ENCODE assay signal across 17 cellular contexts in the genomic region with DNA sequence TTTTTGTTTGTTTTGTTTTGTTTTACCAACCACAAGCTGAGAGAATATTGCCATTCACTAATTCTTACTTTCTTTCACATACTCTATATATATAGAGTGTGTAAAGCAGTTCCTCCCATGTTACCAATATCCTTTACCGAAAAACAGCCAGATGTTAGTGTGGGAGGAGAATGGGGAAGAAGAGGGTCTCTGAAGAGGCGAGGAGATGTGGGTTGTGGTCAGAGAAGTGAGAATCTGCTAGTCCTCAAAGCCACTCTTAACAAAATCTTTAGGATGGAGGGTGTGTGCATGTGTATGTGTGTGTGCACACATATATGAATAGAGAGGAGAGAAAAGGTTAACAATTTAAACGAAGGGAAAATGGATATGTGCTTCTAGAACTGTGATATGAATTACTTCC.
DNase-seq lines count a peak whose midpoint lies in the region; ATAC-seq, FAIRE-seq and TF ChIP-seq lines count a peak whose summit lies in the region.
"Had no signal": no experiment of that assay in that cellular context is flagged by ENCODE, and none has a peak within 500 bp of the region (broad histone marks: within the 10 kb centered on the region; RNA-seq: fewer than 3 reads in every experiment).

No MANE protein-coding gene starts in this region.

- no peak overlapping the region for H4K8ac ChIP-seq in H1 (ENCODE audit: extremely low read depth, insufficient read depth, low read length)

- H2AK5ac ChIP-seq in H1 (ENCODE audit: low read depth, low read length): no peak overlapping the region

- H3K56ac ChIP-seq in H1 (replicated peaks; ENCODE audit: insufficient read length, low read depth, low read length): peak overlapping the region; percentile 46

- H3K4me2 ChIP-seq in H1 (ENCODE audit: insufficient read depth in 1 of 2, low read depth in 2 of 2, low read length in 2 of 2): no peak overlapping the region

- no peaks in the 10 kb centered on the region for H3K4me1 ChIP-seq in H1 (replicated peaks in 1 of 4; ENCODE audit: control insufficient read depth in 3 of 4, insufficient read depth in 4 of 4, low read length in 3 of 4)
- H3K4me1 ChIP-seq: SJCRH30 had no signal

- no peaks in the 10 kb centered on the region for H4K20me1 ChIP-seq in H1 (replicated peaks in 1 of 2; ENCODE audit: control insufficient read depth in 1 of 2, insufficient read depth in 2 of 2, low read length in 2 of 2)

- H2BK120ac ChIP-seq in H1 (replicated peaks; ENCODE audit: low read depth, low read length): no peak overlapping the region

- H3K9me3 ChIP-seq in H1 (ENCODE audit: insufficient read depth in 2 of 2, low read depth in 1 of 2, low read length in 1 of 2): no peaks in the 10 kb centered on the region
- H3K9me3 ChIP-seq: ascending aorta, SJCRH30 had no signal

- H3K27me3 ChIP-seq in H1 (replicated peaks in 1 of 4; ENCODE audit: control insufficient read depth in 3 of 4, extremely low read depth in 1 of 4, insufficient read depth in 3 of 4, low read length in 3 of 4): no peaks in the 10 kb centered on the region
- no peaks in the 10 kb centered on the region for H3K27me3 ChIP-seq in dorsolateral prefrontal cortex
- H3K27me3 ChIP-seq: ascending aorta, SJCRH30 had no signal

- POLR2A ChIA-PET in H1 (lab: Charles Lee; ENCODE audit: partially characterized antibody): no interaction called here

- no peak overlapping the region for H4K91ac ChIP-seq in H1 (replicated peaks; ENCODE audit: insufficient read length, low read length)

- H3K4me3 ChIP-seq in GM12865 (ENCODE audit: low read depth, low read length) (no peak overlapping the region), H1 (ENCODE audit: extremely low read depth in 1 of 4, insufficient read depth in 2 of 4, low read depth in 3 of 4, low read length in 4 of 4) (no peak overlapping the region), dorsolateral prefrontal cortex (no peak overlapping the region)
- H3K4me3 ChIP-seq: ascending aorta, SJCRH30 had no signal

- H3K4ac ChIP-seq in H1 (replicated peaks; ENCODE audit: insufficient read length, low read depth, low read length): no peak overlapping the region

- no peak overlapping the region for H3K9ac ChIP-seq in H1 (replicated peaks in 1 of 4; ENCODE audit: extremely low read depth in 1 of 4, low read depth in 3 of 4, low read length in 3 of 4)

- H3K18ac ChIP-seq in H1 (ENCODE audit: extremely low read depth, low read length): no peak overlapping the region

- DNase-seq in CD1c-positive myeloid dendritic cell (ENCODE audit: extremely low spot score) (peak; percentile 85), GM12865 (ENCODE audit: low read depth) (peak; percentile 17), OCI-M1 (lab: John Stamatoyannopoulos, UW) (peak; percentile 85), H1 (ENCODE audit: low read depth in 1 of 2, low spot score in 2 of 2) (no peak), posterior vena cava (ENCODE audit: low spot score) (no peak), left lobe of liver (ENCODE audit: low spot score) (no peak), dorsolateral prefrontal cortex (no peak)
- DNase-seq: activated T-cell treated with anti-CD3 and anti-CD28 coated beads for 4 hours; CD8-positive, alpha-beta T cell; left ventricle myocardium superior; naive B cell; NCI-H2171 treated with DMSO at 0.1 percent for 48 hours; SJCRH30; WERI-Rb-1 had no signal

- no peak overlapping the region for H3K27ac ChIP-seq in H1 (ENCODE audit: low read depth, low read length)
- no peak overlapping the region for H3K27ac ChIP-seq in dorsolateral prefrontal cortex
- H3K27ac ChIP-seq: ascending aorta, SJCRH30, WERI-Rb-1 had no signal

- H3K79me1 ChIP-seq in H1 (ENCODE audit: low read depth, low read length): no peaks in the 10 kb centered on the region

- intact Hi-C loops in posterior vena cava (cut with DNase I) (no loop called here), dorsolateral prefrontal cortex (cut with DNase I) (no loop called here)

- no peak overlapping the region for H2BK15ac ChIP-seq in H1 (ENCODE audit: low read length)

- no peak overlapping the region for H2BK12ac ChIP-seq in H1 (ENCODE audit: low read depth, low read length)

- 92% methylated on average over 3 of the region's 3 CpGs; no CpG with 5 or more reads in 1 of the 2 experiments for WGBS in H1 (ENCODE audit: extremely low coverage in 1 of 2, insufficient coverage in 1 of 2, insufficient read length in 1 of 2, insufficient replicate concordance in 2 of 2, low coverage in 1 of 2, low lambda C conversion rate in 2 of 2, missing lambda C conversion rate in 1 of 2), 2 experiments

- H3K14ac ChIP-seq in H1 (ENCODE audit: insufficient read length): no peak overlapping the region

- no peak for TF ChIP-seq EP300 in H1 (IDR thresholded peaks at IDR 0.05; ENCODE audit: borderline replicate concordance in 1 of 2, low read depth in 2 of 2, low read length in 2 of 2)

- H3K36me3 ChIP-seq in H1 (ENCODE audit: control insufficient read depth in 2 of 4, insufficient read depth in 4 of 4, low read length in 3 of 4): peaks cover 0 to 6% (median 0%) of the 10 kb centered on the region in 4 experiments; a peak in 1 of 8 replicates

- no peak overlapping the region for H2AFZ ChIP-seq in H1 (ENCODE audit: low read length)

- CTCF ChIA-PET in H1 (lab: Charles Lee; ENCODE audit: partially characterized antibody): no interaction called here

- TF ChIP-seq RAD21 in H1 (IDR thresholded peaks at IDR 0.05 in 1 of 2, conservative IDR thresholded peaks at IDR 0.05 in 1 of 2; ENCODE audit: low read depth in 2 of 2, low read length in 2 of 2): no peak

- no peak overlapping the region for H4K5ac ChIP-seq in H1 (ENCODE audit: insufficient read length, low read depth, low read length)

- FAIRE-seq in H1 (lab: Jason Lieb, UNC): no peak
- FAIRE-seq: urothelium cell line had no signal

- TF ChIP-seq CTCF in GM12865 (IDR thresholded peaks at IDR 0.05; ENCODE audit: insufficient read depth, low read depth, low read length, missing control alignments) (no peak), H1 (IDR thresholded peaks at IDR 0.05; ENCODE audit: control extremely low read depth in 1 of 3, insufficient read depth in 1 of 3, low read depth in 1 of 3, low read length in 3 of 3) (no peak), dorsolateral prefrontal cortex (IDR thresholded peaks at IDR 0.05 in 54 of 56, conservative IDR thresholded peaks at IDR 0.05 in 2 of 56; ENCODE audit: low read depth in 1 of 56, partially characterized antibody in 56 of 56) (no peak)

- H3K23ac ChIP-seq in H1 (ENCODE audit: insufficient read length): no peak overlapping the region

- ATAC-seq in left lobe of liver (no peak), HG03520 (IDR thresholded peaks at IDR 0.05; ENCODE audit: unreplicated experiment) (no peak)
- ATAC-seq: CD8-positive, alpha-beta T cell; left ventricle myocardium superior had no signal

- no peaks in the 10 kb centered on the region for H3K23me2 ChIP-seq in H1 (ENCODE audit: low read depth, low read length)

- H2BK5ac ChIP-seq in H1 (ENCODE audit: low read depth, low read length): no peak overlapping the region

- TF ChIP-seq POLR2A in H1 (IDR thresholded peaks at IDR 0.05; ENCODE audit: control extremely low read depth in 1 of 2, low read depth in 2 of 2, low read length in 2 of 2): no peak

- no peaks in the 10 kb centered on the region for H3K79me2 ChIP-seq in H1 (ENCODE audit: control insufficient read depth in 1 of 2, insufficient read depth in 2 of 2, low read length in 2 of 2)

- H2BK20ac ChIP-seq in H1 (ENCODE audit: low read length): no peak overlapping the region

TF ChIP-seq in H1, 55 proteins besides CTCF, POLR2A, EP300 and RAD21 (continues in another document):
- TF ChIP-seq NANOG (IDR thresholded peaks at IDR 0.05; ENCODE audit: insufficient read depth, low read depth, low read length, poor library complexity, severe bottlenecking): no peak
- no peak for TF ChIP-seq SIN3A (conservative IDR thresholded peaks at IDR 0.05 in 1 of 2, IDR thresholded peaks at IDR 0.05 in 1 of 2; ENCODE audit: low read depth in 1 of 2, low read length in 2 of 2)
- TF ChIP-seq JUND (IDR thresholded peaks at IDR 0.05; ENCODE audit: low read length): no peak
- TF ChIP-seq USF2 (IDR thresholded peaks at IDR 0.05; ENCODE audit: low read length): no peak
- TF ChIP-seq CHD1 (IDR thresholded peaks at IDR 0.05; ENCODE audit: low read depth, low read length): no peak
- TF ChIP-seq SP1 (IDR thresholded peaks at IDR 0.05; ENCODE audit: low read depth, low read length): no peak
- TF ChIP-seq RNF2 (IDR thresholded peaks at IDR 0.05; ENCODE audit: borderline replicate concordance, low read depth, low read length, missing control alignments, poor library complexity, severe bottlenecking): no peak

Comparison
In these comparisons a context has a peak if more than half of its experiments do, and no peak if none do; other contexts are left out.
1. DNase-seq: peak in CD1c-positive myeloid dendritic cell (single experiment), GM12865 (single experiment) and OCI-M1 (single experiment); none in H1 (0 of 2), posterior vena cava (single experiment), left lobe of liver (single experiment) and dorsolateral prefrontal cortex (0 of 10).